Comparison of ENCODE assay signal across 8 cellular contexts in the genomic region with DNA sequence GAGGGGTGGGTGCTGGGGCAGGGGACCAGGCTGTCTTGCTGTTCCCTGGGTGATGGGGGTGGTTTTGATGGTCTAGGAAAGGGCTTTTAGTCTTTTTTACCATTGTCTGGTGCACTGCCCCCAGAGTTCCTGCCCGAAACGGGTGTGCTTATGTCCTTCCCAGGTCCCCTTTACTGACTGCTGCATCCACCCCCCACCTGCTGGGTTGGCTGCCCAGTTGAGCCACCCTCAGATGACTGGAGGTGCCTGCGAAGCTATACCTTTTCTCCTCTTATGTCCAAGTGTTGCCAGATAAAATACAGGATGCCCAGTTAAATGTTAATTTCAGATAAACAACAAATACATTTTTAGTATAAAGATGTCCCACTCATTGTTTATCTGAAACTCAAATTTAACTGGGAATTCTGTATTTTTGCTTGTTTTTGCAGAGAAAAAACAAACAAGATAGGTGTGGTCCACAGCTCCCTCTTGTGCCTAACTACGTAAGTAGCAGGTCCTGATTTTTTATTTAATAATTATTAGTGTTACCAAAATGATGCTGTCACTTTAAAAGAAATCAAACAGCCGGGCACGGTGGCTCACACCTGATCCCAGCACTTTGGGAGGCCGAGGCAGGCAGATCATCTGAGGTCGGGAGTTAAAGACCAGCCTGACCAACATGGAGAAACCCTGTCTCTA. TPM values are rescaled to one million over a fixed set of nuclear protein-coding genes. Genes with fewer than 3 reads are reported as not detected.
A peak's percentile ranks its signal among the peaks of the same experiment; 100 is the strongest.
DNase-seq lines count a peak whose midpoint lies in the region; ATAC-seq and TF ChIP-seq lines count a peak whose summit lies in the region.

No MANE protein-coding gene starts in this region.

- no peak for ATAC-seq in GM18867 (IDR thresholded peaks at IDR 0.05; ENCODE audit: unreplicated experiment)

- H3K36me3 ChIP-seq in adrenal gland (replicated peaks in 1 of 2): no peaks in the 10 kb centered on the region

- peak; percentile 41 for TF ChIP-seq CTCF in GM13976 (IDR thresholded peaks at IDR 0.05; ENCODE audit: borderline replicate concordance, control extremely low read depth, extremely low read depth, insufficient read depth, missing control alignments)
- peak; percentile 48 to 80 (median 72) for TF ChIP-seq CTCF in adrenal gland (IDR thresholded peaks at IDR 0.05)

- no peak overlapping the region for H3K27ac ChIP-seq in adrenal gland

- no peaks in the 10 kb centered on the region for H3K4me1 ChIP-seq in adrenal gland (replicated peaks in 1 of 2)

- WGBS in adrenal gland, 4 donors: 12 to 15% (median 14%) methylated on average over 8 of the region's 8 CpGs

- H3K4me3 ChIP-seq in adrenal gland: no peak overlapping the region

- intact Hi-C loops in adrenal gland (cut with DNase I): loop anchor here (2.0 to 10.0 kb wide), 5 partner anchors 55 to 295 kb away; a partner anchor contains a TSS

- peak; percentile 22 for DNase-seq in A172 (ENCODE audit: low spot score)
- DNase-seq in GM13976 (ENCODE audit: low spot score): no peak
- peak in 1 of 7 donors; percentile 28 for DNase-seq in adrenal gland
- peak; percentile 63 for DNase-seq in left kidney (ENCODE audit: low read depth, low spot score)
- no peak for DNase-seq in kidney glomerular epithelial cell (lab: John Stamatoyannopoulos, UW)
- DNase-seq in HuH-7.5 (ENCODE audit: low spot score): no peak
- no peak for DNase-seq in NCI-H187 (lab: John Stamatoyannopoulos, UW)

- TF ChIP-seq POLR2A in adrenal gland (IDR thresholded peaks at IDR 0.05): no peak

- no peaks in the 10 kb centered on the region for H3K9me3 ChIP-seq in adrenal gland (replicated peaks in 1 of 3)

- H3K27me3 ChIP-seq in adrenal gland: no peaks in the 10 kb centered on the region

- in situ Hi-C loops in GM13976 (cut with MboI; ENCODE audit: low sequenced_read_pairs, unreplicated experiment): loop anchor here (5.0 to 10.0 kb wide), 2 partner anchors 113 to 295 kb away; a partner anchor contains a TSS

RNA-seq across cellular contexts. Expression of a gene that starts 6.1 kb away (rescaled TPM):
- 13.0 and 19.5 TPM in 2 replicates for total RNA-seq in A172 (2014; rRNA removed; shearing (Covaris generic))
- 10 to 100 TPM in 7 of 8 donors, 1 to 10 TPM in 1; 9.2 to 20.9 (median 14.3) TPM for total RNA-seq in adrenal gland
- 10 to 100 TPM in 2 of 3 donors, 1 to 10 TPM in 1; 9.8 to 15.3 (median 10.1) TPM for polyA plus RNA-seq in adrenal gland

RNA-seq across cellular contexts. Expression of a gene that starts 6.3 kb away (rescaled TPM):
- total RNA-seq in A172 (2014; rRNA removed; shearing (Covaris generic)): 6.2 TPM in 2 replicates
- total RNA-seq in adrenal gland: 10 to 100 TPM in 6 of 8 donors, 1 to 10 TPM in 2; 6.6 to 13.1 (median 10.7) TPM
- polyA plus RNA-seq in adrenal gland: 1 to 10 TPM; 1.6 to 9.6 (median 2.0) TPM

RNA-seq across cellular contexts. Expression of a gene that starts 32.7 kb away (rescaled TPM):
- 9.3 and 15.2 TPM in 2 replicates for total RNA-seq in A172 (2014; rRNA removed; shearing (Covaris generic))
- total RNA-seq in adrenal gland: 10 to 100 TPM; 19.7 to 35.8 (median 27.6) TPM
- polyA plus RNA-seq in adrenal gland: 10 to 100 TPM in 1 of 3 donors, 1 to 10 TPM in 2; 5.6 to 40.5 (median 7.6) TPM

Comparison
In these comparisons a context has a peak if more than half of its experiments do, and no peak if none do; other contexts are left out.
1. DNase-seq: peak in A172 (single experiment) and left kidney (single experiment); none in GM13976 (single experiment), kidney glomerular epithelial cell (single experiment), HuH-7.5 (single experiment) and NCI-H187 (0 of 2).